7 cellular contexts compared by ENCODE assay signal in the genomic region with DNA sequence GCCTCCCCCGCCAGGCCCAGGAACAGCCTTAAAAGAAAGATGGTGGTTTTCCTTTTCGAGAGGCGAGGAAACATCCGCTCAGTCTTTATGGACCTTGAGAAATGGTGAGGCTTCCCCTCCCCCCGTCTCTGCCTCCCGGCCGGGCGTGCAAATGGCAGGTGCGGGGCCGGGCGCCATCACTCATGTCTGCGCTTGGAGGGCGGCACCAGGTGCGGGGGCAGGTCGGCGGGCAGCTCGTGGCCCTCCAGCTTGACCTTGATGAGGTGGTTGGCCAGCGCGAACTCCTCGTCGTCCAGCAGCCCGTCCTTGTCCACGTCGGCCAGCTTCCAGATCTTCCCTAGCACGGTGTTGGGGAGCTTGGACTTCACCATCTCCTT. TPM values are rescaled to one million over a fixed set of nuclear protein-coding genes. Genes with fewer than 3 reads are reported as not detected.
DNase-seq lines count a peak whose midpoint lies in the region; ATAC-seq, FAIRE-seq and TF ChIP-seq lines count a peak whose summit lies in the region.
"Had no signal": no experiment of that assay in that cellular context is flagged by ENCODE, and none has a peak within 500 bp of the region (broad histone marks: within the 10 kb centered on the region; RNA-seq: fewer than 3 reads in every experiment).

No MANE protein-coding gene starts in this region.

- H3K36me3 ChIP-seq in liver (ENCODE audit: control insufficient read depth in 4 of 4, insufficient read depth in 3 of 4, low read depth in 1 of 4, low read length in 3 of 4) (peaks cover 0 to 9% (median 3%) of the 10 kb centered on the region in 4 donors), HepG2 (replicated peaks in 1 of 2; ENCODE audit: control insufficient read depth in 1 of 2, insufficient read depth in 2 of 2, low read length in 2 of 2) (peaks cover 7 to 20% of the 10 kb centered on the region in 2 experiments; a peak in 4 of 5 replicates), keratinocyte (ENCODE audit: control insufficient read depth in 2 of 2, extremely low read depth in 1 of 2, insufficient read depth in 2 of 2, low read length in 2 of 2) (peaks cover 17 to 64% of the 10 kb centered on the region in 2 experiments), uterus (no peaks in the 10 kb centered on the region)

- CTCF ChIA-PET in HepG2 (lab: Yijun Ruan, JAX; ENCODE audit: low intra/inter-chr PET ratio, low total read pairs) = no interaction called here

- BruUV-seq in HepG2 (replicated peaks; lab: Mats Ljungman, UMichigan) = no TSS peak

- H3K79me2 ChIP-seq in HepG2 (ENCODE audit: insufficient read depth, low read length) (no peaks in the 10 kb centered on the region), keratinocyte (ENCODE audit: control insufficient read depth, insufficient read depth, low read length) (peaks cover 28% of the 10 kb centered on the region)

- TF ChIP-seq RAD21 in liver (IDR thresholded peaks at IDR 0.05) (no peak), HepG2 (CRISPR knock-in tag; IDR thresholded peaks at IDR 0.05) (no peak)

- TF ChIP-seq POLR2A in HepG2 (IDR thresholded peaks at IDR 0.05; ENCODE audit: insufficient read depth in 1 of 2, low read depth in 2 of 2, low read length in 2 of 2) (no peak), uterus (IDR thresholded peaks at IDR 0.05) (no peak)

- POLR2A ChIA-PET in HepG2 (lab: Yijun Ruan, JAX) = interaction anchor here (0.8 to 3.0 kb wide), 9 partner anchors 19 to 268 kb away, joined by 3 to 23 read pairs (median 6); a partner anchor contains a TSS

- intact Hi-C loops in HepG2 (cut with micrococcal nuclease; ENCODE audit: unreplicated experiment) (no loop called here), uterus (cut with DNase I; ENCODE audit: low total_unique reads) (no loop called here)

- TF ChIP-seq EP300 in HepG2 (IDR thresholded peaks at IDR 0.05; ENCODE audit: low read depth in 2 of 2, low read length in 2 of 2) (no peak), HepG2 (CRISPR knock-in tag; IDR thresholded peaks at IDR 0.05; ENCODE audit: borderline replicate concordance) (no peak)

- no peak overlapping the region for H3K4me2 ChIP-seq in HepG2 (ENCODE audit: low read depth, low read length)
- no peak overlapping the region for H3K4me2 ChIP-seq in keratinocyte (ENCODE audit: control insufficient read depth, extremely low read depth, insufficient read depth, low read depth, low read length)

- TF ChIP-seq CTCF in liver (IDR thresholded peaks at IDR 0.05; ENCODE audit: low read depth, low read length, missing input control) = no peak
- no peak for TF ChIP-seq CTCF in HepG2 (CRISPR knock-in tag; IDR thresholded peaks at IDR 0.05)
- TF ChIP-seq CTCF in keratinocyte (optimal IDR thresholded peaks at IDR 0.05 in 1 of 3, IDR thresholded peaks at IDR 0.05 in 1 of 3, conservative IDR thresholded peaks at IDR 0.05 in 1 of 3; ENCODE audit: extremely low read depth in 1 of 3, insufficient read depth in 2 of 3, low read length in 3 of 3) = no peak
- TF ChIP-seq CTCF in uterus (IDR thresholded peaks at IDR 0.05) = no peak

- H3K4me3 ChIP-seq in liver (ENCODE audit: low read depth in 1 of 3, low read length in 3 of 3) (no peak overlapping the region), HepG2 (replicated peaks in 1 of 3; ENCODE audit: insufficient read depth in 1 of 3, low read depth in 2 of 3, low read length in 3 of 3) (no peak overlapping the region), keratinocyte (ENCODE audit: control insufficient read depth in 2 of 3, extremely low read depth in 1 of 3, insufficient read depth in 2 of 3, low read depth in 1 of 3, low read length in 3 of 3) (no peak overlapping the region), uterus (no peak overlapping the region)

- peak overlapping the region; percentile 45 to 58 for H3K27ac ChIP-seq in liver (ENCODE audit: low read depth in 1 of 2, low read length in 2 of 2)
- H3K27ac ChIP-seq in HepG2 (ENCODE audit: extremely low read length, insufficient read depth, low read length) = no peak overlapping the region
- peak overlapping the region; percentile 88 for H3K27ac ChIP-seq in keratinocyte (ENCODE audit: control insufficient read depth, insufficient read depth, low read length)
- H3K27ac ChIP-seq in uterus = peak overlapping the region; percentile 74 to 76

- no peaks in the 10 kb centered on the region for H3K9me1 ChIP-seq in keratinocyte (ENCODE audit: control insufficient read depth, extremely low read depth, insufficient read depth, low read length)

- H3K9ac ChIP-seq in liver (ENCODE audit: low read depth in 1 of 2, low read length in 2 of 2) = no peak overlapping the region
- H3K9ac ChIP-seq in HepG2 (ENCODE audit: insufficient read depth, low read depth, low read length) = no peak overlapping the region
- H3K9ac ChIP-seq in keratinocyte (ENCODE audit: control insufficient read depth, extremely low read depth, insufficient read depth, low read length) = no peak overlapping the region

- H3K4me1 ChIP-seq in liver (ENCODE audit: control insufficient read depth in 4 of 4, insufficient read depth in 4 of 4, low read length in 3 of 4) (peaks cover 7 to 32% (median 20%) of the 10 kb centered on the region in 4 donors), HepG2 (ENCODE audit: insufficient read depth, low read length) (peaks cover 45% of the 10 kb centered on the region), keratinocyte (ENCODE audit: control insufficient read depth, extremely low read depth, insufficient read depth, low read length) (peaks cover 51% of the 10 kb centered on the region), uterus (peaks cover 14 to 20% of the 10 kb centered on the region in 2 donors)

- dilution Hi-C loops in keratinocyte (cut with MboI; ENCODE audit: extremely low pct_ligation_motif_present, low sequenced_read_pairs) = no loop called here

- no peaks in the 10 kb centered on the region for H4K20me1 ChIP-seq in HepG2 (ENCODE audit: insufficient read depth, low read length)
- no peaks in the 10 kb centered on the region for H4K20me1 ChIP-seq in keratinocyte (ENCODE audit: control insufficient read depth, extremely low read depth, insufficient read depth, low read length)

- H3K9me3 ChIP-seq in liver (ENCODE audit: control insufficient read depth in 4 of 4, low read length in 3 of 4) = no peaks in the 10 kb centered on the region
- H3K9me3 ChIP-seq in HepG2 (ENCODE audit: low read length) = no peaks in the 10 kb centered on the region
- H3K9me3 ChIP-seq in keratinocyte (ENCODE audit: control insufficient read depth, low read depth, low read length) = no peaks in the 10 kb centered on the region
- H3K9me3 ChIP-seq in uterus = no peaks in the 10 kb centered on the region

- no peaks in the 10 kb centered on the region for H3K27me3 ChIP-seq in liver (ENCODE audit: control insufficient read depth in 4 of 4, insufficient read depth in 4 of 4, low read length in 3 of 4)
- H3K27me3 ChIP-seq in HepG2 (ENCODE audit: control insufficient read depth in 1 of 2, insufficient read depth in 2 of 2, low read length in 2 of 2) = no peaks in the 10 kb centered on the region
- no peaks in the 10 kb centered on the region for H3K27me3 ChIP-seq in keratinocyte (ENCODE audit: control insufficient read depth, extremely low read depth, insufficient read depth, low read length)
- no peaks in the 10 kb centered on the region for H3K27me3 ChIP-seq in uterus

- DNase-seq in HepG2 (ENCODE audit: low spot score) (no peak), keratinocyte (ENCODE audit: low read depth, low spot score) (no peak), uterus (no peak), NOMO-1 treated with DMSO at 0.1 percent for 48 hours (lab: John Stamatoyannopoulos, UW; ENCODE audit: unreplicated experiment) (no peak), NCI-H1694 treated with DMSO at 0.1 percent for 48 hours (lab: John Stamatoyannopoulos, UW) (no peak)

- in situ Hi-C loops in HepG2 (cut with HindIII; ENCODE audit: extremely low pct_ligation_motif_present, low pct_unique_long_range_greater_than_20kb) = no loop called here

- no peak for ATAC-seq in HepG2
- ATAC-seq: activated naive CD4-positive, alpha-beta T cell treated with anti-CD3 and anti-CD28 coated beads, Interleukin-2, amount 50 U/mL, for 72 hours had no signal

- no peak for FAIRE-seq in HepG2 (lab: Jason Lieb, UNC)
- no peak for FAIRE-seq in keratinocyte (lab: Jason Lieb, UNC)

- H2AFZ ChIP-seq in HepG2 (ENCODE audit: low read length) = no peak overlapping the region
- no peak overlapping the region for H2AFZ ChIP-seq in keratinocyte (ENCODE audit: control insufficient read depth, low read length)

- WGBS in liver = 96% methylated on average over 25 of the region's 25 CpGs
- 96% methylated on average over 18 of the region's 25 CpGs for whole genome bisulfite sequencing in HepG2 (ENCODE audit: low lambda C conversion rate)

RNA-seq across cellular contexts. Expression of a gene that starts 9.7 kb away (rescaled TPM):
- total RNA-seq in liver (1 to 10 TPM in 1 of 2 donors, under 1 TPM in 1; 0.75 to 1.2 TPM), HepG2 (2016; rRNA removed; fragmentation: Illumina TruSeq; extraction: Trizol) (0.77 and 1.4 TPM in 2 replicates), uterus (1 to 10 TPM in 1 of 4 donors, under 1 TPM in 3; under 0.01 to 2.7 (median 0.30) TPM)
- polyA plus RNA-seq in liver (under 1 TPM; 0.18 to 0.40 TPM), HepG2 (2011; rRNA removed) (0.55 and 0.99 TPM in 2 replicates), keratinocyte (2.2 to 4.0 TPM (median 2.5 TPM) in 3 replicates)
- 0.10 and 0.35 TPM in 2 replicates for total RNA-seq in HepG2 (2016; cell fraction: cytosol; rRNA removed; fragmentation: Illumina TruSeq; extraction: Trizol; ENCODE audit: low read depth)
- 0.42 and 1.4 TPM in 2 replicates for total RNA-seq in HepG2 (2016; cell fraction: insoluble cytoplasmic fraction; rRNA removed; fragmentation: Illumina TruSeq; extraction: Trizol)
- total RNA-seq in HepG2 (2016; cell fraction: membrane; rRNA removed; fragmentation: Illumina TruSeq; extraction: Trizol) = 0.37 and 0.38 TPM in 2 replicates
- total RNA-seq in HepG2 (2016; cell fraction: nucleus; rRNA removed; fragmentation: Illumina TruSeq; extraction: Trizol) = 1.8 and 2.0 TPM in 2 replicates
- 0.34 and 0.54 TPM in 2 replicates for polyA plus RNA-seq in HepG2 (2011; cell fraction: cytosol; rRNA removed)
- polyA plus RNA-seq in HepG2 (2011; cell fraction: nucleus; rRNA removed) = 6.3 and 7.3 TPM in 2 replicates
- 1.2 and 1.3 TPM in 2 replicates for polyA plus RNA-seq in HepG2 (2012)
- 0.06 and 0.11 TPM in 2 replicates for polyA plus RNA-seq in HepG2 (2016; cell fraction: cytosol; fragmentation: Illumina TruSeq; extraction: Trizol; ENCODE audit: low read depth)
- 0.63 and 0.75 TPM in 2 replicates for polyA plus RNA-seq in HepG2 (2016; cell fraction: insoluble cytoplasmic fraction; fragmentation: Illumina TruSeq; extraction: Trizol; ENCODE audit: low read depth)
- 0.24 and 0.70 TPM in 2 replicates for polyA plus RNA-seq in HepG2 (2016; cell fraction: membrane; fragmentation: Illumina TruSeq; extraction: Trizol; ENCODE audit: low read depth)
- polyA plus RNA-seq in HepG2 (2016; cell fraction: nucleus; fragmentation: Illumina TruSeq; extraction: Trizol; ENCODE audit: insufficient read depth, low read depth) = 4.9 and 5.6 TPM in 2 replicates
- 1.3 and 2.7 TPM in 2 replicates for polyA minus RNA-seq in HepG2 (2011; rRNA and poly(A)+ RNA removed; ENCODE audit: low replicate concordance)
- 0.59 and 1.6 TPM in 2 replicates for polyA minus RNA-seq in HepG2 (2011; cell fraction: cytosol; rRNA and poly(A)+ RNA removed)
- 1.9 and 4.0 TPM in 2 replicates for polyA minus RNA-seq in HepG2 (2011; cell fraction: nucleus; rRNA and poly(A)+ RNA removed)
- 2.5 TPM for polyA plus RNA-seq in keratinocyte (2011; ENCODE audit: low read depth)
- 1.4 and 3.5 TPM in 2 replicates for polyA plus RNA-seq in keratinocyte (2011; cell fraction: cytosol; rRNA removed)
- polyA plus RNA-seq in keratinocyte (2011; cell fraction: nucleus; rRNA removed) = 9.9 and 12.9 TPM in 2 replicates
- 6.3 and 7.4 TPM in 2 replicates for polyA plus RNA-seq in keratinocyte (2012; ENCODE audit: low replicate concordance)
- 3.6 to 9.7 TPM (median 5.5 TPM) in 3 replicates for polyA minus RNA-seq in keratinocyte
- polyA minus RNA-seq in keratinocyte (2011; cell fraction: cytosol; rRNA and poly(A)+ RNA removed) = 4.6 TPM
- polyA minus RNA-seq in keratinocyte (2011; cell fraction: nucleus; rRNA and poly(A)+ RNA removed) = 11.5 and 16.9 TPM in 2 replicates

RNA-seq across cellular contexts. Expression of a gene that starts 24.3 kb away (rescaled TPM):
- total RNA-seq in liver (10 to 100 TPM; 27.3 to 36.4 TPM), HepG2 (2016; rRNA removed; fragmentation: Illumina TruSeq; extraction: Trizol) (22.0 and 26.6 TPM in 2 replicates), uterus (10 to 100 TPM in 3 of 4 donors, 1 to 10 TPM in 1; 3.5 to 78.7 (median 36.9) TPM)
- polyA plus RNA-seq in liver (10 to 100 TPM in 1 of 2 donors, 1 to 10 TPM in 1; 8.3 to 11.1 TPM), HepG2 (2011; rRNA removed) (23.6 and 29.4 TPM in 2 replicates), keratinocyte (73.9 to 192 TPM (median 75.6 TPM) in 3 replicates)
- total RNA-seq in HepG2 (2016; cell fraction: cytosol; rRNA removed; fragmentation: Illumina TruSeq; extraction: Trizol; ENCODE audit: low read depth) = 8.1 and 9.7 TPM in 2 replicates
- total RNA-seq in HepG2 (2016; cell fraction: insoluble cytoplasmic fraction; rRNA removed; fragmentation: Illumina TruSeq; extraction: Trizol) = 22.9 and 29.1 TPM in 2 replicates
- 11.0 and 11.5 TPM in 2 replicates for total RNA-seq in HepG2 (2016; cell fraction: membrane; rRNA removed; fragmentation: Illumina TruSeq; extraction: Trizol)
- 16.8 and 19.6 TPM in 2 replicates for total RNA-seq in HepG2 (2016; cell fraction: nucleus; rRNA removed; fragmentation: Illumina TruSeq; extraction: Trizol)
- polyA plus RNA-seq in HepG2 (2011; cell fraction: cytosol; rRNA removed) = 20.8 and 31.1 TPM in 2 replicates
- polyA plus RNA-seq in HepG2 (2011; cell fraction: nucleus; rRNA removed) = 42.3 and 43.0 TPM in 2 replicates
- 18.8 and 23.3 TPM in 2 replicates for polyA plus RNA-seq in HepG2 (2012)
- 3.5 and 3.9 TPM in 2 replicates for polyA plus RNA-seq in HepG2 (2016; cell fraction: cytosol; fragmentation: Illumina TruSeq; extraction: Trizol; ENCODE audit: low read depth)
- 29.0 and 35.3 TPM in 2 replicates for polyA plus RNA-seq in HepG2 (2016; cell fraction: insoluble cytoplasmic fraction; fragmentation: Illumina TruSeq; extraction: Trizol; ENCODE audit: low read depth)
- 7.9 and 9.3 TPM in 2 replicates for polyA plus RNA-seq in HepG2 (2016; cell fraction: membrane; fragmentation: Illumina TruSeq; extraction: Trizol; ENCODE audit: low read depth)
- 33.4 and 34.4 TPM in 2 replicates for polyA plus RNA-seq in HepG2 (2016; cell fraction: nucleus; fragmentation: Illumina TruSeq; extraction: Trizol; ENCODE audit: insufficient read depth, low read depth)
- 63.9 and 78.7 TPM in 2 replicates for polyA minus RNA-seq in HepG2 (2011; rRNA and poly(A)+ RNA removed; ENCODE audit: low replicate concordance)
- polyA minus RNA-seq in HepG2 (2011; cell fraction: cytosol; rRNA and poly(A)+ RNA removed) = 21.2 and 28.0 TPM in 2 replicates
- 15.5 and 22.1 TPM in 2 replicates for polyA minus RNA-seq in HepG2 (2011; cell fraction: nucleus; rRNA and poly(A)+ RNA removed)
- polyA plus RNA-seq in keratinocyte (2011; ENCODE audit: low read depth) = 89.7 TPM
- polyA plus RNA-seq in keratinocyte (2011; cell fraction: cytosol; rRNA removed) = 69.4 and 117 TPM in 2 replicates
- polyA plus RNA-seq in keratinocyte (2011; cell fraction: nucleus; rRNA removed) = 139 and 148 TPM in 2 replicates
- polyA plus RNA-seq in keratinocyte (2012; ENCODE audit: low replicate concordance) = 50.2 and 134 TPM in 2 replicates
- 107 to 412 TPM (median 144 TPM) in 3 replicates for polyA minus RNA-seq in keratinocyte
- 120 TPM for polyA minus RNA-seq in keratinocyte (2011; cell fraction: cytosol; rRNA and poly(A)+ RNA removed)
- 91.0 and 135 TPM in 2 replicates for polyA minus RNA-seq in keratinocyte (2011; cell fraction: nucleus; rRNA and poly(A)+ RNA removed)

RNA-seq across cellular contexts. Expression of a gene that starts 43.8 kb away (rescaled TPM):
- 10 to 100 TPM; 12.1 to 15.1 TPM for total RNA-seq in liver
- polyA plus RNA-seq in liver = 10 to 100 TPM in 1 of 2 donors, 1 to 10 TPM in 1; 9.0 to 14.7 TPM
- 15.3 and 20.5 TPM in 2 replicates for total RNA-seq in HepG2 (2016; rRNA removed; fragmentation: Illumina TruSeq; extraction: Trizol)
- total RNA-seq in HepG2 (2016; cell fraction: cytosol; rRNA removed; fragmentation: Illumina TruSeq; extraction: Trizol; ENCODE audit: low read depth) = 3.8 and 4.3 TPM in 2 replicates
- total RNA-seq in HepG2 (2016; cell fraction: insoluble cytoplasmic fraction; rRNA removed; fragmentation: Illumina TruSeq; extraction: Trizol) = 11.7 and 21.5 TPM in 2 replicates
- total RNA-seq in HepG2 (2016; cell fraction: membrane; rRNA removed; fragmentation: Illumina TruSeq; extraction: Trizol) = 9.8 and 11.2 TPM in 2 replicates
- 16.8 and 17.9 TPM in 2 replicates for total RNA-seq in HepG2 (2016; cell fraction: nucleus; rRNA removed; fragmentation: Illumina TruSeq; extraction: Trizol)
- 27.3 and 30.9 TPM in 2 replicates for polyA plus RNA-seq in HepG2 (2011; rRNA removed)
- 11.1 and 16.7 TPM in 2 replicates for polyA plus RNA-seq in HepG2 (2011; cell fraction: cytosol; rRNA removed)
- 97.2 and 109 TPM in 2 replicates for polyA plus RNA-seq in HepG2 (2011; cell fraction: nucleus; rRNA removed)
- polyA plus RNA-seq in HepG2 (2012) = 19.6 and 26.4 TPM in 2 replicates
- polyA plus RNA-seq in HepG2 (2016; cell fraction: cytosol; fragmentation: Illumina TruSeq; extraction: Trizol; ENCODE audit: low read depth) = 5.0 and 5.9 TPM in 2 replicates
- polyA plus RNA-seq in HepG2 (2016; cell fraction: insoluble cytoplasmic fraction; fragmentation: Illumina TruSeq; extraction: Trizol; ENCODE audit: low read depth) = 24.4 and 31.0 TPM in 2 replicates
- 13.6 and 15.0 TPM in 2 replicates for polyA plus RNA-seq in HepG2 (2016; cell fraction: membrane; fragmentation: Illumina TruSeq; extraction: Trizol; ENCODE audit: low read depth)
- polyA plus RNA-seq in HepG2 (2016; cell fraction: nucleus; fragmentation: Illumina TruSeq; extraction: Trizol; ENCODE audit: insufficient read depth, low read depth) = 70.2 and 70.8 TPM in 2 replicates
- 38.1 and 40.7 TPM in 2 replicates for polyA minus RNA-seq in HepG2 (2011; rRNA and poly(A)+ RNA removed; ENCODE audit: low replicate concordance)
- 14.8 and 15.4 TPM in 2 replicates for polyA minus RNA-seq in HepG2 (2011; cell fraction: cytosol; rRNA and poly(A)+ RNA removed)
- polyA minus RNA-seq in HepG2 (2011; cell fraction: nucleus; rRNA and poly(A)+ RNA removed) = 11.1 and 15.7 TPM in 2 replicates
- 14.2 to 19.1 TPM (median 18.2 TPM) in 3 replicates for polyA plus RNA-seq in keratinocyte
- 4.6 TPM for polyA plus RNA-seq in keratinocyte (2011; ENCODE audit: low read depth)
- polyA plus RNA-seq in keratinocyte (2011; cell fraction: cytosol; rRNA removed) = 10.7 and 17.7 TPM in 2 replicates
- polyA plus RNA-seq in keratinocyte (2011; cell fraction: nucleus; rRNA removed) = 39.7 and 52.7 TPM in 2 replicates
- polyA plus RNA-seq in keratinocyte (2012; ENCODE audit: low replicate concordance) = 19.6 and 27.4 TPM in 2 replicates
- polyA minus RNA-seq in keratinocyte = 12.3 to 50.8 TPM (median 16.1 TPM) in 3 replicates
- 35.9 TPM for polyA minus RNA-seq in keratinocyte (2011; cell fraction: cytosol; rRNA and poly(A)+ RNA removed)
- polyA minus RNA-seq in keratinocyte (2011; cell fraction: nucleus; rRNA and poly(A)+ RNA removed) = 25.9 and 29.3 TPM in 2 replicates
- 10 to 100 TPM in 2 of 4 donors, 1 to 10 TPM in 2; 3.8 to 26.2 (median 14.9) TPM for total RNA-seq in uterus

RNA-seq across cellular contexts. Expression of a gene that starts 51.1 kb away (rescaled TPM):
- total RNA-seq in liver = 1 to 10 TPM; 4.6 to 6.9 TPM
- 1 to 10 TPM; 2.1 to 2.3 TPM for polyA plus RNA-seq in liver
- 7.8 and 8.3 TPM in 2 replicates for total RNA-seq in HepG2 (2016; rRNA removed; fragmentation: Illumina TruSeq; extraction: Trizol)
- 3.5 and 4.1 TPM in 2 replicates for total RNA-seq in HepG2 (2016; cell fraction: cytosol; rRNA removed; fragmentation: Illumina TruSeq; extraction: Trizol; ENCODE audit: low read depth)
- total RNA-seq in HepG2 (2016; cell fraction: insoluble cytoplasmic fraction; rRNA removed; fragmentation: Illumina TruSeq; extraction: Trizol) = 4.8 and 7.6 TPM in 2 replicates
- total RNA-seq in HepG2 (2016; cell fraction: membrane; rRNA removed; fragmentation: Illumina TruSeq; extraction: Trizol) = 10.9 and 11.1 TPM in 2 replicates
- total RNA-seq in HepG2 (2016; cell fraction: nucleus; rRNA removed; fragmentation: Illumina TruSeq; extraction: Trizol) = 6.7 and 7.4 TPM in 2 replicates
- 15.5 and 17.6 TPM in 2 replicates for polyA plus RNA-seq in HepG2 (2011; rRNA removed)
- 7.7 and 11.1 TPM in 2 replicates for polyA plus RNA-seq in HepG2 (2011; cell fraction: cytosol; rRNA removed)
- 71.3 and 101 TPM in 2 replicates for polyA plus RNA-seq in HepG2 (2011; cell fraction: nucleus; rRNA removed)
- 8.7 and 10.1 TPM in 2 replicates for polyA plus RNA-seq in HepG2 (2012)
- 5.1 and 6.2 TPM in 2 replicates for polyA plus RNA-seq in HepG2 (2016; cell fraction: cytosol; fragmentation: Illumina TruSeq; extraction: Trizol; ENCODE audit: low read depth)
- polyA plus RNA-seq in HepG2 (2016; cell fraction: insoluble cytoplasmic fraction; fragmentation: Illumina TruSeq; extraction: Trizol; ENCODE audit: low read depth) = 7.8 and 9.1 TPM in 2 replicates
- polyA plus RNA-seq in HepG2 (2016; cell fraction: membrane; fragmentation: Illumina TruSeq; extraction: Trizol; ENCODE audit: low read depth) = 9.5 and 11.8 TPM in 2 replicates
- 20.0 and 20.1 TPM in 2 replicates for polyA plus RNA-seq in HepG2 (2016; cell fraction: nucleus; fragmentation: Illumina TruSeq; extraction: Trizol; ENCODE audit: insufficient read depth, low read depth)
- polyA minus RNA-seq in HepG2 (2011; rRNA and poly(A)+ RNA removed; ENCODE audit: low replicate concordance) = 25.9 and 40.8 TPM in 2 replicates
- polyA minus RNA-seq in HepG2 (2011; cell fraction: cytosol; rRNA and poly(A)+ RNA removed) = 4.3 and 6.6 TPM in 2 replicates
- 8.7 and 10.9 TPM in 2 replicates for polyA minus RNA-seq in HepG2 (2011; cell fraction: nucleus; rRNA and poly(A)+ RNA removed)
- polyA plus RNA-seq in keratinocyte = 6.7 to 12.5 TPM (median 10.7 TPM) in 3 replicates
- 5.4 TPM for polyA plus RNA-seq in keratinocyte (2011; ENCODE audit: low read depth)
- polyA plus RNA-seq in keratinocyte (2011; cell fraction: cytosol; rRNA removed) = 6.6 and 14.4 TPM in 2 replicates
- 13.5 and 16.6 TPM in 2 replicates for polyA plus RNA-seq in keratinocyte (2011; cell fraction: nucleus; rRNA removed)
- polyA plus RNA-seq in keratinocyte (2012; ENCODE audit: low replicate concordance) = 4.8 and 10.3 TPM in 2 replicates
- polyA minus RNA-seq in keratinocyte = 11.5 to 31.8 TPM (median 19.6 TPM) in 3 replicates
- polyA minus RNA-seq in keratinocyte (2011; cell fraction: cytosol; rRNA and poly(A)+ RNA removed) = 19.4 TPM
- polyA minus RNA-seq in keratinocyte (2011; cell fraction: nucleus; rRNA and poly(A)+ RNA removed) = 3.7 and 10.6 TPM in 2 replicates
- total RNA-seq in uterus = 10 to 100 TPM; 10.2 to 49.1 (median 24.4) TPM
